Comparison of ENCODE assay signal across 2 cellular contexts in the genomic region with DNA sequence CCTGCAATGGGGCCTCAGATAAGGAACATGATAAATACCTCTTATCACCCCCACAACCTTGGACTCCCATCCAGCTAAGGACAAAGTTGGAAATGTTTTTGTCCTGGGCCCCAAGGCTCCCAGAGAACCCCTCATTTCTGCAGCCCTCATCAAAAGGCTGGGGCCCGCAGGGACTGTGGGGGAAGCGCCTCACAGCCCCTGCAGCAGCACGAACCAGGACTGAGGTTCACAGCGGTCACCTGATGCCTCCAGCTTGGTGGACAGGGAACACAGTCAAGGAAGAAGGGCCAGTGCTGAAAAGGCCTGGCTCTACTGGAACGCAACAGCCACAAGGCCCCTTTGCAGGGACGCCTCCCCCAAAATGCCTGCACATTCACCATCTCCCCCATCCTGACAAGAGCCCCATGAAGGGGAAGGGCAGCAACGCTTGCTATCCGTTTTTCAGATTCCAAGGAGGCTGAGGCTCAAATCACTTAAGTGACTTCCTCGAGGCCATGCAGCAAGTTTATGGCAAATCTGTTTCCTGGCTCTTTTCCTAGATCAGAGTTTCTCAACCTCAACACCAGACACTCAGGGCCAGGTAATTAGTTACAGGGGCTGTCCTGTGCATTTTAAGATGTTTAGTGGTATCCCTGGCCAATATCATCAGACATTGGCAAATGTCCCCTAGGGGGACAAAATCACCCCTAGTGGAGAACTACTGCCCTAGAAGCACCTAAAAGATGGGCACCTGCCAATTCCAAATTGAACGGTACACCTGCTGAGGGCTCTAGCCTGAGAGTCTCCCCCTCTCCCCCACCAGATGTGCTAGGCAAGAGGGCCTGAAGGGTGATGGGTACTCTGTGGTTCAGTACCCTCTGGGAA.
TF ChIP-seq lines count a peak whose summit lies in the region.

No MANE protein-coding gene starts in this region.

TF ChIP-seq in SK-N-SH, 30 proteins besides CTCF, POLR2A, EP300 and RAD21 (continued from another document):
- TF ChIP-seq, protein P1, sequence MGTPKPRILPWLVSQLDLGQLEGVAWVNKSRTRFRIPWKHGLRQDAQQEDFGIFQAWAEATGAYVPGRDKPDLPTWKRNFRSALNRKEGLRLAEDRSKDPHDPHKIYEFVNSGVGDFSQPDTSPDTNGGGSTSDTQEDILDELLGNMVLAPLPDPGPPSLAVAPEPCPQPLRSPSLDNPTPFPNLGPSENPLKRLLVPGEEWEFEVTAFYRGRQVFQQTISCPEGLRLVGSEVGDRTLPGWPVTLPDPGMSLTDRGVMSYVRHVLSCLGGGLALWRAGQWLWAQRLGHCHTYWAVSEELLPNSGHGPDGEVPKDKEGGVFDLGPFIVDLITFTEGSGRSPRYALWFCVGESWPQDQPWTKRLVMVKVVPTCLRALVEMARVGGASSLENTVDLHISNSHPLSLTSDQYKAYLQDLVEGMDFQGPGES (IDR thresholded peaks at IDR 0.05; ENCODE audit: low read depth, low read length), result no peak
- TF ChIP-seq YY1 (IDR thresholded peaks at IDR 0.05; ENCODE audit: low read depth), result no peak
- TF ChIP-seq TEAD4 (IDR thresholded peaks at IDR 0.05; ENCODE audit: borderline replicate concordance, insufficient read depth), result no peak
- TF ChIP-seq, protein P2, sequence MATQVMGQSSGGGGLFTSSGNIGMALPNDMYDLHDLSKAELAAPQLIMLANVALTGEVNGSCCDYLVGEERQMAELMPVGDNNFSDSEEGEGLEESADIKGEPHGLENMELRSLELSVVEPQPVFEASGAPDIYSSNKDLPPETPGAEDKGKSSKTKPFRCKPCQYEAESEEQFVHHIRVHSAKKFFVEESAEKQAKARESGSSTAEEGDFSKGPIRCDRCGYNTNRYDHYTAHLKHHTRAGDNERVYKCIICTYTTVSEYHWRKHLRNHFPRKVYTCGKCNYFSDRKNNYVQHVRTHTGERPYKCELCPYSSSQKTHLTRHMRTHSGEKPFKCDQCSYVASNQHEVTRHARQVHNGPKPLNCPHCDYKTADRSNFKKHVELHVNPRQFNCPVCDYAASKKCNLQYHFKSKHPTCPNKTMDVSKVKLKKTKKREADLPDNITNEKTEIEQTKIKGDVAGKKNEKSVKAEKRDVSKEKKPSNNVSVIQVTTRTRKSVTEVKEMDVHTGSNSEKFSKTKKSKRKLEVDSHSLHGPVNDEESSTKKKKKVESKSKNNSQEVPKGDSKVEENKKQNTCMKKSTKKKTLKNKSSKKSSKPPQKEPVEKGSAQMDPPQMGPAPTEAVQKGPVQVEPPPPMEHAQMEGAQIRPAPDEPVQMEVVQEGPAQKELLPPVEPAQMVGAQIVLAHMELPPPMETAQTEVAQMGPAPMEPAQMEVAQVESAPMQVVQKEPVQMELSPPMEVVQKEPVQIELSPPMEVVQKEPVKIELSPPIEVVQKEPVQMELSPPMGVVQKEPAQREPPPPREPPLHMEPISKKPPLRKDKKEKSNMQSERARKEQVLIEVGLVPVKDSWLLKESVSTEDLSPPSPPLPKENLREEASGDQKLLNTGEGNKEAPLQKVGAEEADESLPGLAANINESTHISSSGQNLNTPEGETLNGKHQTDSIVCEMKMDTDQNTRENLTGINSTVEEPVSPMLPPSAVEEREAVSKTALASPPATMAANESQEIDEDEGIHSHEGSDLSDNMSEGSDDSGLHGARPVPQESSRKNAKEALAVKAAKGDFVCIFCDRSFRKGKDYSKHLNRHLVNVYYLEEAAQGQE (IDR thresholded peaks at IDR 0.05; ENCODE audit: low read depth, low read length), result no peak
- no peak for TF ChIP-seq POLR2AphosphoS5 (IDR thresholded peaks at IDR 0.05; ENCODE audit: low read depth, low read length)
- no peak for TF ChIP-seq EZH2phosphoT487 (IDR thresholded peaks at IDR 0.05; ENCODE audit: borderline replicate concordance, low read depth)
- TF ChIP-seq ELF1 (IDR thresholded peaks at IDR 0.05), result no peak
- no peak for TF ChIP-seq FOXM1 (IDR thresholded peaks at IDR 0.05; ENCODE audit: low read depth)
TF ChIP-seq in SK-N-SH: peak in this region for 0.

TF ChIP-seq in SK-N-SH treated with all-trans-retinoic acid at 6 μM for 48 hours, 23 proteins besides CTCF, POLR2A, EP300 and RAD21 (continued from another document):
- TF ChIP-seq, protein P3, sequence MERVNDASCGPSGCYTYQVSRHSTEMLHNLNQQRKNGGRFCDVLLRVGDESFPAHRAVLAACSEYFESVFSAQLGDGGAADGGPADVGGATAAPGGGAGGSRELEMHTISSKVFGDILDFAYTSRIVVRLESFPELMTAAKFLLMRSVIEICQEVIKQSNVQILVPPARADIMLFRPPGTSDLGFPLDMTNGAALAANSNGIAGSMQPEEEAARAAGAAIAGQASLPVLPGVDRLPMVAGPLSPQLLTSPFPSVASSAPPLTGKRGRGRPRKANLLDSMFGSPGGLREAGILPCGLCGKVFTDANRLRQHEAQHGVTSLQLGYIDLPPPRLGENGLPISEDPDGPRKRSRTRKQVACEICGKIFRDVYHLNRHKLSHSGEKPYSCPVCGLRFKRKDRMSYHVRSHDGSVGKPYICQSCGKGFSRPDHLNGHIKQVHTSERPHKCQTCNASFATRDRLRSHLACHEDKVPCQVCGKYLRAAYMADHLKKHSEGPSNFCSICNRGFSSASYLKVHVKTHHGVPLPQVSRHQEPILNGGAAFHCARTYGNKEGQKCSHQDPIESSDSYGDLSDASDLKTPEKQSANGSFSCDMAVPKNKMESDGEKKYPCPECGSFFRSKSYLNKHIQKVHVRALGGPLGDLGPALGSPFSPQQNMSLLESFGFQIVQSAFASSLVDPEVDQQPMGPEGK (CRISPR knock-in tag; IDR thresholded peaks at IDR 0.05; ENCODE audit: borderline replicate concordance), result no peak
